ENCODE assay signal across 12 cellular contexts in genomic region chr1:28123461-28123961, GRCh38. TPM values are rescaled to one million over a fixed set of nuclear protein-coding genes. Genes with fewer than 3 reads are reported as not detected.
DNase-seq lines count a peak whose midpoint lies in the region; FAIRE-seq lines count a peak whose summit lies in the region.
"Had no signal": no experiment of that assay in that cellular context is flagged by ENCODE, and none has a peak within 500 bp of the region (broad histone marks: within the 10 kb centered on the region; RNA-seq: fewer than 3 reads in every experiment).

No MANE protein-coding gene starts in this region.

- H3K36me3 ChIP-seq in neuronal stem cell (replicated peaks in 1 of 2; ENCODE audit: control insufficient read depth in 2 of 2, insufficient read depth in 2 of 2, low read length in 2 of 2) = no peaks in the 10 kb centered on the region
- H3K36me3 ChIP-seq: left ventricle myocardium inferior had no signal

- no peak overlapping the region for H3K4me2 ChIP-seq in neuronal stem cell (ENCODE audit: insufficient read depth, low read length, poor library complexity, severe bottlenecking)

- H3K14ac ChIP-seq in neuronal stem cell (ENCODE audit: low read length) = no peak overlapping the region

- no peak overlapping the region for H2BK5ac ChIP-seq in neuronal stem cell (ENCODE audit: low read length)

- peak overlapping the region; percentile 80 for H3K27ac Mint-ChIP-seq in dendritic cell treated with granulocyte-macrophage colony-stimulating factor and Interleukin-4, amounts not matched to agents 40 ng/mL and 50 ng/mL, for 4 days

- H4K8ac ChIP-seq in neuronal stem cell (ENCODE audit: low read depth, low read length) = no peak overlapping the region

- H3K36me3 Mint-ChIP-seq in dendritic cell treated with granulocyte-macrophage colony-stimulating factor and Interleukin-4, amounts not matched to agents 40 ng/mL and 50 ng/mL, for 4 days (ENCODE audit: low read depth) = peaks cover 11% of the 10 kb centered on the region

- no peak overlapping the region for H4K91ac ChIP-seq in neuronal stem cell (ENCODE audit: low read depth, low read length, poor library complexity)

- peak overlapping the region; percentile 66 for H3K4me3 Mint-ChIP-seq in dendritic cell treated with granulocyte-macrophage colony-stimulating factor and Interleukin-4, amounts not matched to agents 40 ng/mL and 50 ng/mL, for 4 days

- H3K23ac ChIP-seq in neuronal stem cell (ENCODE audit: low read depth, low read length, poor library complexity) = no peak overlapping the region

- H3K4me1 Mint-ChIP-seq in dendritic cell treated with granulocyte-macrophage colony-stimulating factor and Interleukin-4, amounts not matched to agents 40 ng/mL and 50 ng/mL, for 4 days (ENCODE audit: low read depth) = peaks cover 70% of the 10 kb centered on the region

- FAIRE-seq in HTR-8/SVneo (lab: Jason Lieb, UNC) (no peak), GM19239 (lab: Jason Lieb, UNC) (no peak)

- no peaks in the 10 kb centered on the region for H3K9me3 ChIP-seq in neuronal stem cell (replicated peaks in 1 of 2; ENCODE audit: control insufficient read depth in 2 of 2, insufficient read depth in 1 of 2, low read depth in 1 of 2, low read length in 2 of 2)
- H3K9me3 ChIP-seq: left ventricle myocardium inferior had no signal

- H3K4ac ChIP-seq in neuronal stem cell (ENCODE audit: low read length) = no peak overlapping the region

- H3K27ac ChIP-seq in neuronal stem cell (replicated peaks; ENCODE audit: low read length) = no peak overlapping the region
- H3K27ac ChIP-seq: left ventricle myocardium inferior had no signal

- H2BK12ac ChIP-seq in neuronal stem cell (ENCODE audit: low read length) = no peak overlapping the region

- no peak overlapping the region for H2BK120ac ChIP-seq in neuronal stem cell (ENCODE audit: low read depth, low read length)

- no peaks in the 10 kb centered on the region for H3K9me3 Mint-ChIP-seq in dendritic cell treated with granulocyte-macrophage colony-stimulating factor and Interleukin-4, amounts not matched to agents 40 ng/mL and 50 ng/mL, for 4 days

- H3K27me3 Mint-ChIP-seq in dendritic cell treated with granulocyte-macrophage colony-stimulating factor and Interleukin-4, amounts not matched to agents 40 ng/mL and 50 ng/mL, for 4 days = no peaks in the 10 kb centered on the region

- no peak overlapping the region for H3K9ac ChIP-seq in neuronal stem cell (ENCODE audit: low read depth, low read length, poor library complexity)

- no peaks in the 10 kb centered on the region for H3K79me1 ChIP-seq in neuronal stem cell (ENCODE audit: low read depth, low read length)

- no peak overlapping the region for H3K4me3 ChIP-seq in neuronal stem cell (ENCODE audit: low read length in 2 of 2)
- H3K4me3 ChIP-seq: left ventricle myocardium inferior had no signal

- intact Hi-C loops in dendritic cell treated with granulocyte-macrophage colony-stimulating factor and Interleukin-4, amounts not matched to agents 40 ng/mL and 50 ng/mL, for 4 days (cut with micrococcal nuclease) = no loop called here

- no CpG with 5 or more reads among the region's 4 CpGs for WGBS in neuronal stem cell (ENCODE audit: extremely low coverage in 2 of 2, insufficient read length in 2 of 2, insufficient replicate concordance in 1 of 2), 2 donors

- peak overlapping the region; percentile 53 for H2AFZ ChIP-seq in neuronal stem cell (ENCODE audit: low read length)

- H2BK15ac ChIP-seq in neuronal stem cell (ENCODE audit: low read length) = no peak overlapping the region

- no peak overlapping the region for H2AK5ac ChIP-seq in neuronal stem cell (ENCODE audit: low read depth, low read length)

- peaks cover 0 to 3% (median 0%) of the 10 kb centered on the region in 3 experiments for H3K27me3 ChIP-seq in neuronal stem cell (ENCODE audit: control insufficient read depth in 3 of 3, insufficient read depth in 3 of 3, low read depth in 1 of 3, low read length in 3 of 3)

- no peak overlapping the region for H3K18ac ChIP-seq in neuronal stem cell (ENCODE audit: low read length)

- H3K4me1 ChIP-seq in neuronal stem cell (ENCODE audit: control insufficient read depth in 2 of 2, insufficient read depth in 1 of 2, low read depth in 1 of 2, low read length in 2 of 2) = no peaks in the 10 kb centered on the region
- H3K4me1 ChIP-seq: left ventricle myocardium inferior had no signal

- DNase-seq in EL = peak; percentile 84
- peak; percentile 55 to 61 for DNase-seq in NOMO-1 (lab: John Stamatoyannopoulos, UW; ENCODE audit: unreplicated experiment in 2 of 2)
- no peak for DNase-seq in neuronal stem cell (ENCODE audit: low spot score)
- DNase-seq in cerebellar cortex (ENCODE audit: low spot score) = no peak
- DNase-seq in HTR-8/SVneo (ENCODE audit: insufficient read length, low spot score) = no peak
- no peak for DNase-seq in GM19239 (ENCODE audit: insufficient read length, low spot score)
- DNase-seq in effector CD8-positive, alpha-beta T cell (lab: John Stamatoyannopoulos, UW) = no peak
- DNase-seq: left ventricle myocardium inferior; NCI-H1105; stimulated activated CD4-positive, alpha-beta T cell treated with anti-CD3 and anti-CD28 coated beads, Interleukin-12 subunit alpha, Interleukin-12 subunit beta, amount 100 ng/mL, for 4 hours; stimulated activated naive CD8-positive, alpha-beta T cell treated with anti-CD3 and anti-CD28 coated beads, Interleukin-15, Interleukin-2, amounts not matched to agents 100 U/mL and 50 U/mL, for 24 hours had no signal

RNA-seq across cellular contexts. Expression of gene EYA3, which starts 35.1 kb away (rescaled TPM):
- 19.8 TPM for polyA plus RNA-seq in neuronal stem cell (2013, experiment 1 of 2)
- 19.1 TPM for polyA plus RNA-seq in neuronal stem cell (2013, experiment 2 of 2)

RNA-seq across cellular contexts. Expression of gene PTAFR, which starts 53.0 kb away (rescaled TPM):
- polyA plus RNA-seq in neuronal stem cell (2013, experiment 1 of 2) = 0.04 TPM
- polyA plus RNA-seq in neuronal stem cell (2013, experiment 2 of 2) = 0.03 TPM

Comparison
In these comparisons a context has a peak if more than half of its experiments do, and no peak if none do; other contexts are left out.
1. DNase-seq: peak in EL (single experiment) and NOMO-1 (2 of 2); none in neuronal stem cell (single experiment), cerebellar cortex (single experiment), HTR-8/SVneo (single experiment), GM19239 (single experiment) and effector CD8-positive, alpha-beta T cell (single experiment).